ENCODE assay signal across 1 cellular context in the genomic region with DNA sequence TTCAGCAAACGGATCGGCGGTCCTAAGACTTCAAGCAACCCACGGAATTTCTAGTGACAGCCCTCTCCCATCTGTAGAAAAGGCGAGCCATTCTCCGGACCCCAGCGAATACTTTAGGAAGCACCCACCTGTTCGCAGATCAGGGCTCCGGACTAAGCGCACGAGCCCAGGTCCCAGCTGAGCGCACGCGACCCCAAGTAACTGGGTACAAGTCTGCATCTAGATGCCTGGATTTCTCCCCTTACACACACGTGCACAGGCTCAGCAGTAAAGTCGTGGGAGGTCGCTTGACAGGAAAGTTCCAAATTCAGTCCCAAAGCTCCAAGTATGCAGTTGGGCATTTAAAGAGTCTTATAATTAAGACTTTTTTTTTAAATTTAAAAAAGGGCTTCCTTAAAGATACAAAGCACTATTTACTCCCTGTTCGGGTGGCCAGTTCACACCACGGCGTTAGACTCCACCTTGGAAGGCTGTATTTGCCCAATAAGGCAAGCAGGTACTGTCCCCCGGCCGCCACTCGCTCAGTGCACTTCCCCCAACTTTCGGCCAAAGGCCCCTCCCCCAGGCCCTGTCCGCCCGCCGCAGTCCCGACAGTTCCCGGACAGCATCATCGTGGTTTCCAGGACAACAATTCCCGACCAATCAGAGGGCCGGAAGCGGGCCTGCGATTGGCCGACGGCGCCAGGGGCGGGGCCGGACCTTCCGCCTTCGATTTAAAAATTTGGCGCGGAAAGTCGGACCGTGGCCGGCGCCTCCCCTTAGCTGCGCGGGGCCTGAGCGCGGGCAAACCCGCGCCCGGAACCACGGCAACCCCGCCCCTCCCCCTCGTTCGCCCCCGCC.
TF ChIP-seq lines count a peak whose summit lies in the region.

Gene E2F8 (minus strand): TSS at position 526 of the 840 bp plus-strand sequence. CDS start 824 bp downstream, outside the sequence.

TF ChIP-seq in HEK293, 187 proteins besides CTCF, POLR2A, EP300 and RAD21 (continued from another document and continues in another):
- TF ChIP-seq ZNF449 (tag by site-specific recombination; IDR thresholded peaks at IDR 0.05) (no peak), ZBTB21 (tag by site-specific recombination; IDR thresholded peaks at IDR 0.05) (no peak), ZNF501 (tag by site-specific recombination; IDR thresholded peaks at IDR 0.05) (0 out of 2 replicates have a peak, but pooled peaks have one; percentile 40), ZNF776 (tag by site-specific recombination; IDR thresholded peaks at IDR 0.05; ENCODE audit: borderline replicate concordance) (no peak), ZNF148 (tag by site-specific recombination; IDR thresholded peaks at IDR 0.05; ENCODE audit: borderline replicate concordance) (no peak), ZNF416 (tag by site-specific recombination; IDR thresholded peaks at IDR 0.05) (no peak), ZEB2 (tag by site-specific recombination; IDR thresholded peaks at IDR 0.05) (peak; percentile 64; the same call in 1 of the 2 replicates), ZSCAN4 (tag by site-specific recombination; IDR thresholded peaks at IDR 0.05) (no peak), ZSCAN23 (tag by site-specific recombination; IDR thresholded peaks at IDR 0.05) (no peak), ZNF132 (tag by site-specific recombination; IDR thresholded peaks at IDR 0.05; ENCODE audit: borderline replicate concordance) (no peak), ZNF624 (tag by site-specific recombination; IDR thresholded peaks at IDR 0.05) (no peak), ZNF121 (tag by site-specific recombination; IDR thresholded peaks at IDR 0.05) (no peak), ZNF354C (tag by site-specific recombination; IDR thresholded peaks at IDR 0.05; ENCODE audit: borderline replicate concordance, low read depth) (no peak), ZNF266 (tag by site-specific recombination; IDR thresholded peaks at IDR 0.05; ENCODE audit: low read depth) (no peak), ZNF37A (tag by site-specific recombination; IDR thresholded peaks at IDR 0.05) (no peak), ZNF596 (tag by site-specific recombination; IDR thresholded peaks at IDR 0.05) (no peak), ZNF394 (tag by site-specific recombination; IDR thresholded peaks at IDR 0.05; ENCODE audit: borderline replicate concordance) (no peak), ZNF433 (tag by site-specific recombination; IDR thresholded peaks at IDR 0.05; ENCODE audit: low read depth) (no peak), ZNF202 (tag by site-specific recombination; IDR thresholded peaks at IDR 0.05; ENCODE audit: borderline replicate concordance) (no peak), ZNF341 (tag by site-specific recombination; IDR thresholded peaks at IDR 0.05; ENCODE audit: low read depth) (peak; percentile 69), ZBTB44 (tag by site-specific recombination; IDR thresholded peaks at IDR 0.05) (no peak), ZNF214 (tag by site-specific recombination; IDR thresholded peaks at IDR 0.05; ENCODE audit: borderline replicate concordance) (no peak), ZNF169 (tag by site-specific recombination; IDR thresholded peaks at IDR 0.05) (no peak), ZNF529 (tag by site-specific recombination; IDR thresholded peaks at IDR 0.05; ENCODE audit: insufficient replicate concordance) (no peak), ZBTB10 (tag by site-specific recombination; IDR thresholded peaks at IDR 0.05) (no peak), ZNF366 (tag by site-specific recombination; conservative IDR thresholded peaks at IDR 0.05) (no peak), ZNF76 (tag by site-specific recombination; IDR thresholded peaks at IDR 0.05; ENCODE audit: borderline replicate concordance, low read depth) (0 out of 2 replicates have a peak, but pooled peaks have one; percentile 54), ZNF707 (tag by site-specific recombination; IDR thresholded peaks at IDR 0.05) (no peak), ZNF555 (tag by site-specific recombination; conservative IDR thresholded peaks at IDR 0.05) (no peak), ZNF140 (tag by site-specific recombination; IDR thresholded peaks at IDR 0.05) (no peak), ZNF621 (tag by site-specific recombination; IDR thresholded peaks at IDR 0.05) (no peak), ZNF248 (tag by site-specific recombination; IDR thresholded peaks at IDR 0.05) (no peak), KLF9 (tag by site-specific recombination; IDR thresholded peaks at IDR 0.05; ENCODE audit: low read depth) (peak; percentile 48), ZSCAN16 (tag by site-specific recombination; IDR thresholded peaks at IDR 0.05) (no peak), HOXD13 (CRISPR knock-in tag; IDR thresholded peaks at IDR 0.05; ENCODE audit: borderline replicate concordance) (no peak), OSR2 (tag by site-specific recombination; IDR thresholded peaks at IDR 0.05) (no peak), ZNF335 (tag by site-specific recombination; conservative IDR thresholded peaks at IDR 0.05) (peak; percentile 67), ZNF239 (tag by site-specific recombination; IDR thresholded peaks at IDR 0.05) (no peak), KLF1 (tag by site-specific recombination; IDR thresholded peaks at IDR 0.05) (peak; percentile 31; the same call in 1 of the 2 replicates), ZFP3 (tag by site-specific recombination; IDR thresholded peaks at IDR 0.05; ENCODE audit: low read depth) (no peak), ZNF777 (tag by site-specific recombination; IDR thresholded peaks at IDR 0.05; ENCODE audit: borderline replicate concordance) (no peak)
- TF ChIP-seq, protein P1, sequence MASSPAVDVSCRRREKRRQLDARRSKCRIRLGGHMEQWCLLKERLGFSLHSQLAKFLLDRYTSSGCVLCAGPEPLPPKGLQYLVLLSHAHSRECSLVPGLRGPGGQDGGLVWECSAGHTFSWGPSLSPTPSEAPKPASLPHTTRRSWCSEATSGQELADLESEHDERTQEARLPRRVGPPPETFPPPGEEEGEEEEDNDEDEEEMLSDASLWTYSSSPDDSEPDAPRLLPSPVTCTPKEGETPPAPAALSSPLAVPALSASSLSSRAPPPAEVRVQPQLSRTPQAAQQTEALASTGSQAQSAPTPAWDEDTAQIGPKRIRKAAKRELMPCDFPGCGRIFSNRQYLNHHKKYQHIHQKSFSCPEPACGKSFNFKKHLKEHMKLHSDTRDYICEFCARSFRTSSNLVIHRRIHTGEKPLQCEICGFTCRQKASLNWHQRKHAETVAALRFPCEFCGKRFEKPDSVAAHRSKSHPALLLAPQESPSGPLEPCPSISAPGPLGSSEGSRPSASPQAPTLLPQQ (tag by site-specific recombination; IDR thresholded peaks at IDR 0.05), result no peak
- TF ChIP-seq, protein P2, sequence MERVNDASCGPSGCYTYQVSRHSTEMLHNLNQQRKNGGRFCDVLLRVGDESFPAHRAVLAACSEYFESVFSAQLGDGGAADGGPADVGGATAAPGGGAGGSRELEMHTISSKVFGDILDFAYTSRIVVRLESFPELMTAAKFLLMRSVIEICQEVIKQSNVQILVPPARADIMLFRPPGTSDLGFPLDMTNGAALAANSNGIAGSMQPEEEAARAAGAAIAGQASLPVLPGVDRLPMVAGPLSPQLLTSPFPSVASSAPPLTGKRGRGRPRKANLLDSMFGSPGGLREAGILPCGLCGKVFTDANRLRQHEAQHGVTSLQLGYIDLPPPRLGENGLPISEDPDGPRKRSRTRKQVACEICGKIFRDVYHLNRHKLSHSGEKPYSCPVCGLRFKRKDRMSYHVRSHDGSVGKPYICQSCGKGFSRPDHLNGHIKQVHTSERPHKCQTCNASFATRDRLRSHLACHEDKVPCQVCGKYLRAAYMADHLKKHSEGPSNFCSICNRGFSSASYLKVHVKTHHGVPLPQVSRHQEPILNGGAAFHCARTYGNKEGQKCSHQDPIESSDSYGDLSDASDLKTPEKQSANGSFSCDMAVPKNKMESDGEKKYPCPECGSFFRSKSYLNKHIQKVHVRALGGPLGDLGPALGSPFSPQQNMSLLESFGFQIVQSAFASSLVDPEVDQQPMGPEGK (tag by site-specific recombination; IDR thresholded peaks at IDR 0.05), result peak; percentile 62
